In genomic region chr10:70886921-70887665, GRCh38 we compare ENCODE assay signal across 8 cellular contexts. TPM values are rescaled to one million over a fixed set of nuclear protein-coding genes. Genes with fewer than 3 reads are reported as not detected.
DNase-seq lines count a peak whose midpoint lies in the region; ATAC-seq lines count a peak whose summit lies in the region.

No MANE protein-coding gene starts in this region.

- peak overlapping the region; percentile 80 for H3K4me3 Mint-ChIP-seq in activated CD4-positive, alpha-beta memory T cell treated with anti-CD3 and anti-CD28 coated beads, Interleukin-2, amount 10 ng/mL, durations not matched to agents 7 days and 5 days

- no peak for DNase-seq in H7
- DNase-seq in activated CD4-positive, alpha-beta memory T cell treated with anti-CD3 and anti-CD28 coated beads, Interleukin-2, amount 10 ng/mL, durations not matched to agents 7 days and 5 days = no peak
- peak in 1 of 3 donors; percentile 42 for DNase-seq in right cardiac atrium
- DNase-seq in Kasumi-1 (lab: John Stamatoyannopoulos, UW) = no peak
- DNase-seq in H4 (ENCODE audit: low spot score) = no peak

- peak overlapping the region; percentile 90 for H3K4me2 ChIP-seq in skeletal muscle satellite cell (ENCODE audit: low read length)

- POLR2A ChIA-PET in activated CD4-positive, alpha-beta memory T cell treated with anti-CD3 and anti-CD28 coated beads, Interleukin-2, amount 10 ng/mL, durations not matched to agents 7 days and 5 days (lab: Charles Lee) = interaction anchor here (0.7 to 1.4 kb wide), 4 partner anchors 8 to 909 kb away, joined by 3 to 4 read pairs (median 3); no protein-coding TSS in a partner anchor

- no peaks in the 10 kb centered on the region for H3K9me3 Mint-ChIP-seq in activated CD4-positive, alpha-beta memory T cell treated with anti-CD3 and anti-CD28 coated beads, Interleukin-2, amount 10 ng/mL, durations not matched to agents 7 days and 5 days

- H3K4me3 ChIP-seq in H7 (ENCODE audit: insufficient read depth, low read depth, low read length) = peak overlapping the region; percentile 69
- H3K4me3 ChIP-seq in right cardiac atrium (ENCODE audit: low read length) = peak overlapping the region; percentile 83
- peak overlapping the region; percentile 70 for H3K4me3 ChIP-seq in skeletal muscle satellite cell (ENCODE audit: low read length)

- intact Hi-C loops in right cardiac atrium (cut with DNase I) = no loop called here

- ATAC-seq in right cardiac atrium = no peak
- ATAC-seq in GM18907 (IDR thresholded peaks at IDR 0.05; ENCODE audit: unreplicated experiment) = no peak
- no peak for ATAC-seq in GM21786 (IDR thresholded peaks at IDR 0.05; ENCODE audit: unreplicated experiment)

- H3K4me1 Mint-ChIP-seq in activated CD4-positive, alpha-beta memory T cell treated with anti-CD3 and anti-CD28 coated beads, Interleukin-2, amount 10 ng/mL, durations not matched to agents 7 days and 5 days = peaks cover 16% of the 10 kb centered on the region

- H3K9me3 ChIP-seq in right cardiac atrium (ENCODE audit: control insufficient read depth, low read length) (no peaks in the 10 kb centered on the region), skeletal muscle satellite cell (replicated peaks; ENCODE audit: low read length) (no peaks in the 10 kb centered on the region)

- H3K36me3 ChIP-seq in H7 (replicated peaks; ENCODE audit: control insufficient read depth, insufficient read depth, low read length) (peaks cover 2% of the 10 kb centered on the region; the same call in 1 of the 2 replicates), skeletal muscle satellite cell (ENCODE audit: insufficient read depth, low read length) (no peaks in the 10 kb centered on the region)

- H3K27me3 ChIP-seq in H7 (ENCODE audit: control insufficient read depth, insufficient read depth, low read length) (no peaks in the 10 kb centered on the region), right cardiac atrium (ENCODE audit: control insufficient read depth, insufficient read depth) (no peaks in the 10 kb centered on the region), skeletal muscle satellite cell (ENCODE audit: control insufficient read depth, insufficient read depth, low read length) (no peaks in the 10 kb centered on the region)

- H3K9ac ChIP-seq in skeletal muscle satellite cell (ENCODE audit: low read depth, low read length) = peak overlapping the region; percentile 60

- 76% methylated on average over 12 of the region's 12 CpGs for WGBS in right cardiac atrium

- no peaks in the 10 kb centered on the region for H3K27me3 Mint-ChIP-seq in activated CD4-positive, alpha-beta memory T cell treated with anti-CD3 and anti-CD28 coated beads, Interleukin-2, amount 10 ng/mL, durations not matched to agents 7 days and 5 days

- CTCF ChIA-PET in activated CD4-positive, alpha-beta memory T cell treated with anti-CD3 and anti-CD28 coated beads, Interleukin-2, amount 10 ng/mL, durations not matched to agents 7 days and 5 days (lab: Charles Lee) = interaction anchor here (0.5 to 1.0 kb wide), 3 partner anchors 8 to 655 kb away, joined by 3 read pairs; no protein-coding TSS in a partner anchor

- H3K27ac ChIP-seq in right cardiac atrium (ENCODE audit: low read length) = peak overlapping the region; percentile 21

- H3K4me1 ChIP-seq in right cardiac atrium (ENCODE audit: control insufficient read depth, insufficient read depth, low read length) = no peaks in the 10 kb centered on the region
- peaks cover 23% of the 10 kb centered on the region for H3K4me1 ChIP-seq in skeletal muscle satellite cell (ENCODE audit: control insufficient read depth, insufficient read depth, low read length)

- H3K27ac Mint-ChIP-seq in activated CD4-positive, alpha-beta memory T cell treated with anti-CD3 and anti-CD28 coated beads, Interleukin-2, amount 10 ng/mL, durations not matched to agents 7 days and 5 days = peak overlapping the region; percentile 76

- peaks cover 11% of the 10 kb centered on the region for H3K36me3 Mint-ChIP-seq in activated CD4-positive, alpha-beta memory T cell treated with anti-CD3 and anti-CD28 coated beads, Interleukin-2, amount 10 ng/mL, durations not matched to agents 7 days and 5 days (ENCODE audit: low read depth)

RNA-seq across cellular contexts. Expression of gene PCBD1, which starts 1.3 kb away (rescaled TPM):
- total RNA-seq in H7 (2014; rRNA removed; shearing (Covaris generic)) = 41.1 and 51.1 TPM in 2 replicates
- 10 to 100 TPM; 37.2 to 38.6 TPM for total RNA-seq in activated CD4-positive, alpha-beta memory T cell treated with anti-CD3 and anti-CD28 coated beads, Interleukin-2, amount 10 ng/mL, durations not matched to agents 7 days and 5 days
- 100 to 1,000 TPM; 102 to 141 (median 134) TPM for total RNA-seq in right cardiac atrium
- polyA plus RNA-seq in right cardiac atrium = 216 TPM
- 22.3 and 28.4 TPM in 2 replicates for total RNA-seq in skeletal muscle satellite cell (2012; rRNA removed)
- 18.8 and 22.2 TPM in 2 replicates for total RNA-seq in H4 (2014; rRNA removed; shearing (Covaris generic))
